21 cellular contexts compared by ENCODE assay signal in genomic region chr7:128757203-128757602, GRCh38. TPM values are rescaled to one million over a fixed set of nuclear protein-coding genes. Genes with fewer than 3 reads are reported as not detected.
DNase-seq lines count a peak whose midpoint lies in the region; ATAC-seq and TF ChIP-seq lines count a peak whose summit lies in the region.
"Had no signal": no experiment of that assay in that cellular context is flagged by ENCODE, and none has a peak within 500 bp of the region (broad histone marks: within the 10 kb centered on the region; RNA-seq: fewer than 3 reads in every experiment).

No MANE protein-coding gene starts in this region.

- no peak overlapping the region for H2AFZ ChIP-seq in osteoblast (ENCODE audit: low read length)

- no peak for ATAC-seq in natural killer cell
- ATAC-seq: activated CD8-positive, alpha-beta memory T cell treated with anti-CD3 and anti-CD28 coated beads, Interleukin-2, amount 10 ng/mL, durations not matched to agents 7 days and 5 days had no signal

- peaks cover 61% of the 10 kb centered on the region for H3K36me3 ChIP-seq in left ventricle myocardium inferior
- peaks cover 92% of the 10 kb centered on the region for H3K36me3 ChIP-seq in osteoblast (ENCODE audit: insufficient read depth, low read length)
- no peaks in the 10 kb centered on the region for H3K36me3 ChIP-seq in uterus

- H3K9me3 ChIP-seq in left ventricle myocardium inferior (replicated peaks) (no peaks in the 10 kb centered on the region), osteoblast (ENCODE audit: low read depth, low read length) (no peaks in the 10 kb centered on the region), uterus (no peaks in the 10 kb centered on the region)
- H3K9me3 ChIP-seq: SJSA1, testis had no signal

- CTCF ChIA-PET in MCF 10A (lab: Yijun Ruan, JAX) = interaction anchor here (0.7 kb wide), 2 partner anchors 74 to 154 kb away, joined by 3 to 4 read pairs; no protein-coding TSS in a partner anchor

- no peak overlapping the region for H3K4me2 ChIP-seq in osteoblast (ENCODE audit: insufficient read depth, low read length)

- H3K9me3 Mint-ChIP-seq in chondrocyte (ENCODE audit: low read depth) = no peaks in the 10 kb centered on the region
- H3K9me3 Mint-ChIP-seq in MCF 10A (ENCODE audit: unreplicated experiment) = no peaks in the 10 kb centered on the region
- H3K9me3 Mint-ChIP-seq in natural killer cell = no peaks in the 10 kb centered on the region
- H3K9me3 Mint-ChIP-seq: CD4-positive, CD25-positive, alpha-beta regulatory T cell; endodermal cell; T-helper 2 cell treated with Interferon-gamma antibody and Interleukin-4, amounts not matched to agents 5 μg/mL and 100 μg/mL, for 36 hours had no signal

- intact Hi-C loops in left ventricle myocardium inferior (cut with micrococcal nuclease) = no loop called here
- intact Hi-C loops in cardiac septum (cut with DNase I) = loop anchor here (5.0 kb wide), 1 partner anchor 70 kb away; no protein-coding TSS in a partner anchor
- intact Hi-C loops in uterus (cut with DNase I; ENCODE audit: low total_unique reads) = no loop called here
- intact Hi-C loops in MCF 10A (cut with micrococcal nuclease) = no loop called here
- intact Hi-C loops in natural killer cell (cut with micrococcal nuclease) = no loop called here

- BruUV-seq in MCF 10A (replicated peaks; lab: Mats Ljungman, UMichigan) = no TSS peak

- peak overlapping the region; percentile 58 for H3K27ac ChIP-seq in left ventricle myocardium inferior (replicated peaks)
- H3K27ac ChIP-seq in osteoblast (ENCODE audit: low read depth, low read length) = peak overlapping the region; percentile 86
- H3K27ac ChIP-seq in uterus = peak overlapping the region; percentile 73 to 81
- peak overlapping the region in 1 of 2 donors; percentile 35 for H3K27ac ChIP-seq in coronary artery
- H3K27ac ChIP-seq: SJSA1, testis had no signal

- H3K36me3 Mint-ChIP-seq in chondrocyte (ENCODE audit: low read depth) = peaks cover 28% of the 10 kb centered on the region
- peaks cover 95% of the 10 kb centered on the region for H3K36me3 Mint-ChIP-seq in MCF 10A (ENCODE audit: insufficient read depth, unreplicated experiment)
- H3K36me3 Mint-ChIP-seq in natural killer cell = peaks cover 8% of the 10 kb centered on the region

- peaks cover 55% of the 10 kb centered on the region for H3K4me1 Mint-ChIP-seq in chondrocyte (ENCODE audit: low read depth)
- no peaks in the 10 kb centered on the region for H3K4me1 Mint-ChIP-seq in MCF 10A (ENCODE audit: insufficient read depth, unreplicated experiment)
- H3K4me1 Mint-ChIP-seq in natural killer cell = peaks cover 5 to 10% of the 10 kb centered on the region in 2 donors
- H3K4me1 Mint-ChIP-seq: activated CD8-positive, alpha-beta memory T cell treated with anti-CD3 and anti-CD28 coated beads, Interleukin-2, amount 10 ng/mL, durations not matched to agents 7 days and 5 days had no signal

- no peak for TF ChIP-seq POLR2A in uterus (IDR thresholded peaks at IDR 0.05)

- H3K4me3 ChIP-seq in left ventricle myocardium inferior (no peak overlapping the region), osteoblast (ENCODE audit: insufficient read depth, low read length) (no peak overlapping the region), uterus (no peak overlapping the region), coronary artery (no peak overlapping the region)
- H3K4me3 ChIP-seq: SJSA1, testis had no signal

- H3K27me3 Mint-ChIP-seq in chondrocyte (ENCODE audit: low read depth) (no peaks in the 10 kb centered on the region), MCF 10A (ENCODE audit: insufficient read depth, unreplicated experiment) (no peaks in the 10 kb centered on the region), natural killer cell (ENCODE audit: low read depth in 2 of 2) (no peaks in the 10 kb centered on the region)
- H3K27me3 Mint-ChIP-seq: activated CD8-positive, alpha-beta memory T cell treated with anti-CD3 and anti-CD28 coated beads, Interleukin-2, amount 10 ng/mL, durations not matched to agents 7 days and 5 days; CD4-positive, CD25-positive, alpha-beta regulatory T cell had no signal

- peaks cover 86% of the 10 kb centered on the region for H3K79me2 ChIP-seq in osteoblast (ENCODE audit: insufficient read depth, low read length)

- H3K27ac Mint-ChIP-seq in chondrocyte (ENCODE audit: unreplicated experiment) = peak overlapping the region; percentile 80
- H3K27ac Mint-ChIP-seq in MCF 10A (ENCODE audit: low read depth, unreplicated experiment) = no peak overlapping the region
- no peak overlapping the region for H3K27ac Mint-ChIP-seq in natural killer cell
- H3K27ac Mint-ChIP-seq: activated CD8-positive, alpha-beta memory T cell treated with anti-CD3 and anti-CD28 coated beads, Interleukin-2, amount 10 ng/mL, durations not matched to agents 7 days and 5 days; endodermal cell; T-helper 2 cell treated with Interferon-gamma antibody and Interleukin-4, amounts not matched to agents 5 μg/mL and 100 μg/mL, for 36 hours had no signal

- H3K27me3 ChIP-seq in left ventricle myocardium inferior (ENCODE audit: low read depth) = no peaks in the 10 kb centered on the region
- H3K27me3 ChIP-seq in osteoblast (ENCODE audit: insufficient read depth, low read length) = no peaks in the 10 kb centered on the region
- no peaks in the 10 kb centered on the region for H3K27me3 ChIP-seq in uterus
- H3K27me3 ChIP-seq: SJSA1, testis had no signal

- no peak for TF ChIP-seq CTCF in left ventricle myocardium inferior (IDR thresholded peaks at IDR 0.05; ENCODE audit: borderline replicate concordance)
- no peak for TF ChIP-seq CTCF in chondrocyte (IDR thresholded peaks at IDR 0.05)
- TF ChIP-seq CTCF in osteoblast (IDR thresholded peaks at IDR 0.05; ENCODE audit: extremely low read depth, low read depth, low read length) = no peak
- no peak for TF ChIP-seq CTCF in uterus (IDR thresholded peaks at IDR 0.05)
- TF ChIP-seq CTCF in coronary artery (IDR thresholded peaks at IDR 0.05) = no peak
- no peak for TF ChIP-seq CTCF in MCF 10A (IDR thresholded peaks at IDR 0.05; ENCODE audit: unreplicated experiment)
- no peak for TF ChIP-seq CTCF in natural killer cell (IDR thresholded peaks at IDR 0.05)

- no peak for DNase-seq in left ventricle myocardium inferior
- DNase-seq in cardiac septum (ENCODE audit: low spot score) = no peak
- DNase-seq in chondrocyte (ENCODE audit: low spot score) = no peak
- DNase-seq in osteoblast (ENCODE audit: insufficient read length, low spot score, missing footprints) = peak; percentile 56
- no peak for DNase-seq in uterus
- DNase-seq in coronary artery (ENCODE audit: low spot score) = no peak
- no peak for DNase-seq in MCF 10A (ENCODE audit: unreplicated experiment)
- no peak for DNase-seq in natural killer cell
- DNase-seq: activated CD4-positive, CD25-positive, alpha-beta regulatory T cell; activated CD8-positive, alpha-beta memory T cell treated with anti-CD3 and anti-CD28 coated beads, Interleukin-2, amount 10 ng/mL, durations not matched to agents 7 days and 5 days; CD4-positive, CD25-positive, alpha-beta regulatory T cell; endodermal cell; GDM1; kidney glomerular epithelial cell; mesendoderm; NCI-H2227 treated with DMSO at 0.1 percent for 48 hours; NCI-H82; testis had no signal

- POLR2A ChIA-PET in MCF 10A (lab: Yijun Ruan, JAX) = no interaction called here

- H3K4me3 Mint-ChIP-seq in chondrocyte (ENCODE audit: unreplicated experiment) (peak overlapping the region; percentile 19), MCF 10A (ENCODE audit: unreplicated experiment) (no peak overlapping the region), natural killer cell (no peak overlapping the region)
- H3K4me3 Mint-ChIP-seq: activated CD8-positive, alpha-beta memory T cell treated with anti-CD3 and anti-CD28 coated beads, Interleukin-2, amount 10 ng/mL, durations not matched to agents 7 days and 5 days; CD4-positive, CD25-positive, alpha-beta regulatory T cell; endodermal cell; T-helper 2 cell treated with Interferon-gamma antibody and Interleukin-4, amounts not matched to agents 5 μg/mL and 100 μg/mL, for 36 hours had no signal

- peaks cover 83% of the 10 kb centered on the region for H4K20me1 ChIP-seq in osteoblast (ENCODE audit: insufficient read depth, low read length)

- H3K4me1 ChIP-seq in left ventricle myocardium inferior (peaks cover 49% of the 10 kb centered on the region), osteoblast (ENCODE audit: insufficient read depth, low read length) (peaks cover 42% of the 10 kb centered on the region), uterus (peaks cover 0 to 3% of the 10 kb centered on the region in 2 donors)
- H3K4me1 ChIP-seq: SJSA1, testis had no signal

RNA-seq across cellular contexts. Expression of gene CALU, which starts 18.0 kb away (rescaled TPM):
- 236 TPM for total RNA-seq in left ventricle myocardium inferior
- total RNA-seq in cardiac septum = 326 TPM
- 731 to 820 TPM (median 734 TPM) in 3 replicates for total RNA-seq in chondrocyte
- 673 and 708 TPM in 2 replicates for total RNA-seq in osteoblast
- 100 to 1,000 TPM in 3 of 4 donors, 10 to 100 TPM in 1; 83.0 to 334 (median 108) TPM for total RNA-seq in uterus
- 147 and 184 TPM in 2 replicates for total RNA-seq in MCF 10A (2022)
- 10 to 100 TPM; 25.9 to 31.7 (median 27.6) TPM for total RNA-seq in natural killer cell

RNA-seq across cellular contexts. Expression of gene OPN1SW, which starts 18.4 kb away (rescaled TPM):
- not detected for total RNA-seq in left ventricle myocardium inferior
- total RNA-seq in cardiac septum = not detected
- not detected in 3 replicates for total RNA-seq in chondrocyte
- total RNA-seq in osteoblast = not detected in 2 replicates
- not detected for total RNA-seq in uterus
- not detected in 2 replicates for total RNA-seq in MCF 10A (2022)
- total RNA-seq in natural killer cell = not detected
- total RNA-seq: activated CD8-positive, alpha-beta memory T cell treated with anti-CD3 and anti-CD28 coated beads, Interleukin-2, amount 10 ng/mL, durations not matched to agents 7 days and 5 days; CD4-positive, CD25-positive, alpha-beta regulatory T cell; endodermal cell; pulmonary artery endothelial cell; SJSA1; testis had no signal

RNA-seq across cellular contexts. Expression of gene CCDC136, which starts 34.6 kb away (rescaled TPM):
- total RNA-seq in left ventricle myocardium inferior (8.2 TPM), cardiac septum (14.5 TPM), chondrocyte (7.6 to 8.8 TPM (median 8.5 TPM) in 3 replicates), osteoblast (7.2 and 10.0 TPM in 2 replicates), uterus (10 to 100 TPM; 11.5 to 26.4 (median 14.8) TPM), MCF 10A (2022) (3.5 and 6.5 TPM in 2 replicates), natural killer cell (10 to 100 TPM; 10.9 to 17.5 (median 13.2) TPM)
